17 cellular contexts compared by ENCODE assay signal in genomic region chr19:41052162-41052561, GRCh38. TPM values are rescaled to one million over a fixed set of nuclear protein-coding genes. Genes with fewer than 3 reads are reported as not detected.
"Had no signal": no experiment of that assay in that cellular context is flagged by ENCODE, and none has a peak within 500 bp of the region (broad histone marks: within the 10 kb centered on the region; RNA-seq: fewer than 3 reads in every experiment).

No MANE protein-coding gene starts in this region.

RNA-seq across cellular contexts. Expression of gene CYP2A13, which starts 36.1 kb away (rescaled TPM):
- total RNA-seq: activated naive CD4-positive, alpha-beta T cell treated with anti-CD3 and anti-CD28 coated beads for 36 hours; activated naive CD4-positive, alpha-beta T cell treated with anti-CD3 and anti-CD28 coated beads, Interleukin-2, amount 50 U/mL, for 72 hours; activated naive CD8-positive, alpha-beta T cell treated with anti-CD3 and anti-CD28 coated beads for 36 hours; activated naive CD8-positive, alpha-beta T cell treated with anti-CD3 and anti-CD28 coated beads, Interleukin-2, amount 10 ng/mL, durations not matched to agents 7 days and 5 days; activated T-cell treated with anti-CD3 and anti-CD28 coated beads, Interleukin-2, amount 50 U/mL, for 4 hours; activated T-cell treated with anti-CD3 and anti-CD28 coated beads, Interleukin-2, amount 50 U/mL, for 72 hours; activated T-helper 1 cell treated with anti-CD3 and anti-CD28 coated beads, Interleukin-12 subunit alpha, Interleukin-12 subunit beta, Interleukin-2, Interleukin-4 antibody, amounts not matched to agents 30 ng/mL and 10 ng/mL and 1 ng/mL, durations not matched to agents 14 hours and 24 hours and 36 hours; activated T-helper 17 cell treated with anti-CD3 and anti-CD28 coated beads, Interleukin-2, amount 50 U/mL, for 72 hours; activated T-helper 2 cell treated with anti-CD3 and anti-CD28 coated beads, Interferon-gamma antibody, Interleukin-2, Interleukin-4, amounts not matched to agents 10 μg/mL and 5 μg/mL and 100 μg/mL, durations not matched to agents 14 hours and 24 hours and 36 hours; adrenal gland; aorta; ascending aorta; astrocyte; body of pancreas; breast epithelium; cardiac muscle cell; cardiac septum had no signal
